In the genomic region with DNA sequence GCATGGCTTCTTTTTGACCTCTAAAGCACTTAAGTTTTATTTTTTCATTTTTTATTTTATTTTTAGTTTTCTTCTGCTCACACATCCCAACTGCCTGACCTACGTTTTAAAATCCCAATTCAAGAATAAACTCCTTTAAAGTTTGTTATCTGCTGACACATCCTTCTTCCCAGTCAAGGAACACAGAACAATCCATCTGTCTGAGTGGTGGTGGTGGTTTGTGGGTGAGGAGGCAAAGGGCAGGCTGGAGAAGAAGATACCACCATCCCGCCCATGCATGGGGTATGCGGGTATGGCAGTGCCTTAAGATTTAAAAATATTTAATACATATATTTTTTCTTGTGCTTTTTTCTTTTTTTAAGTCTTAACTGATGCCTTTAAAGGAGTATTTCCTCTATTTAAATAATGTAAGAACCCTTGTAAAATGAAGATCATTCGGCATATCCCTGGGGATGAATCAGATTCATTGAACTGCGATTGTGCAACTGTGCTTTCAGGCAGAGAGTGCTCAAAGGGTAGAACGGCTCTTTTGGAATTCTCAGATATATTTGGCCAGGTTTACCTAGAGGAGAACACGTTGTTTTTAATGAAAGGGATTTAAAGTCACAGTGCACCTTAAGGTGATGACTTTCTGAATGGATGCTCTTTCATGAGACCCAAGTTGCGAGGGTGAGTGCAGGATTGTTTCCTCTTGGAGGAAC, we compare ENCODE assay signal across 30 cellular contexts. TPM values are rescaled to one million over a fixed set of nuclear protein-coding genes. Genes with fewer than 3 reads are reported as not detected.
A peak's percentile ranks its signal among the peaks of the same experiment; 100 is the strongest.
DNase-seq lines count a peak whose midpoint lies in the region; ATAC-seq and TF ChIP-seq lines count a peak whose summit lies in the region.
"Had no signal": no experiment of that assay in that cellular context is flagged by ENCODE, and none has a peak within 500 bp of the region (broad histone marks: within the 10 kb centered on the region; RNA-seq: fewer than 3 reads in every experiment).

No MANE protein-coding gene starts in this region.

- intact Hi-C loops in right lobe of liver (cut with DNase I), result no loop called here

- WGBS in right lobe of liver (ENCODE audit: insufficient coverage, low coverage, low lambda C conversion rate, missing lambda C conversion rate), result 21% methylated on average over 8 of the region's 8 CpGs

- H3K4me3 ChIP-seq in RWPE2 (ENCODE audit: severe bottlenecking) (no peak overlapping the region), epithelial cell of esophagus (ENCODE audit: low read length) (no peak overlapping the region), right lobe of liver (peak overlapping the region in 1 of 3 donors; percentile 11)
- H3K4me3 ChIP-seq: heart left ventricle, sigmoid colon had no signal

- TF ChIP-seq CTCF in 22Rv1 (IDR thresholded peaks at IDR 0.05) (no peak), RWPE2 (IDR thresholded peaks at IDR 0.05; ENCODE audit: poor library complexity, severe bottlenecking) (no peak), epithelial cell of esophagus (IDR thresholded peaks at IDR 0.05; ENCODE audit: insufficient read depth, low read depth, low read length, missing control alignments) (no peak), right lobe of liver (IDR thresholded peaks at IDR 0.05) (no peak)

- no peak for TF ChIP-seq POLR2A in right lobe of liver (IDR thresholded peaks at IDR 0.05)

- H3K9me3 ChIP-seq in RWPE2 (ENCODE audit: severe bottlenecking) (no peaks in the 10 kb centered on the region), right lobe of liver (no peaks in the 10 kb centered on the region)
- H3K9me3 ChIP-seq: heart left ventricle, neutrophil, sigmoid colon had no signal

- H3K27ac ChIP-seq in 22Rv1 (peak overlapping the region; percentile 70; the same call in 1 of the 2 replicates), RWPE2 (ENCODE audit: poor library complexity, severe bottlenecking) (no peak overlapping the region), right lobe of liver (peak overlapping the region in 1 of 3 donors; percentile 16)
- H3K27ac ChIP-seq: foreskin keratinocyte, heart left ventricle, neutrophil, sigmoid colon had no signal

- ATAC-seq in RWPE2 (ENCODE audit: low read depth), result peak; percentile 44; the same call in 1 of the 3 replicates
- ATAC-seq in right lobe of liver, result peak; percentile 90 to 97 (median 94)
- ATAC-seq in GM18511 (IDR thresholded peaks at IDR 0.05; ENCODE audit: unreplicated experiment), result no peak
- ATAC-seq: effector memory CD8-positive, alpha-beta T cell; esophagus mucosa; foreskin keratinocyte; heart left ventricle; naive thymus-derived CD4-positive, alpha-beta T cell; stimulated activated memory B cell treated with anti-CD40 and anti-IgM and Interleukin-4, amounts not matched to agents 10 μg/mL and 1 μg/mL and 100 μg/mL, for 72 hours had no signal

- H3K4me1 ChIP-seq in RWPE2 (ENCODE audit: insufficient read depth, poor library complexity, severe bottlenecking), result peaks cover 11% of the 10 kb centered on the region
- H3K4me1 ChIP-seq in right lobe of liver, result peaks cover 0 to 29% (median 7%) of the 10 kb centered on the region in 4 donors
- H3K4me1 ChIP-seq: foreskin keratinocyte, heart left ventricle, sigmoid colon had no signal

- DNase-seq in RWPE2 (ENCODE audit: low spot score) (no peak), epithelial cell of esophagus (ENCODE audit: low read depth) (peak; percentile 43), right lobe of liver (peak in 1 of 3 donors; percentile 56), NCI-H1417 (lab: John Stamatoyannopoulos, UW) (no peak), AG08396 (ENCODE audit: low spot score) (no peak)
- no peak for DNase-seq in stimulated activated CD8-positive, alpha-beta memory T cell treated with anti-CD3 and anti-CD28 coated beads, Interleukin-4, amount 100 ng/mL, for 48 hours
- DNase-seq: activated CD4-positive, alpha-beta T cell treated with anti-CD3 and anti-CD28 coated beads, Interleukin-2, amount 50 U/mL, for 48 hours; activated CD4-positive, CD25-positive, alpha-beta regulatory T cell treated with anti-CD3 and anti-CD28 coated beads, Interleukin-2, amount 50 U/mL, for 72 hours; activated gamma-delta T cell treated with Interleukin-2 at 50 U/mL for 16 hours; activated naive CD8-positive, alpha-beta T cell treated with anti-CD3 and anti-CD28 coated beads, Interleukin-2, amount 10 ng/mL, durations not matched to agents 7 days and 5 days; activated T-cell treated with anti-CD3 and anti-CD28 coated beads, Interleukin-2, amount 50 U/mL, for 48 hours; AML-193; CD4-positive, alpha-beta T cell; effector memory CD8-positive, alpha-beta T cell; HCEC 1CT; heart left ventricle; islet precursor cell; midbrain; naive thymus-derived CD4-positive, alpha-beta T cell; NCI-H1092; NCI-H187; NCI-H510A; RPMI8226; sigmoid colon had no signal

- H3K36me3 ChIP-seq in RWPE2 (ENCODE audit: low read depth) (no peaks in the 10 kb centered on the region), right lobe of liver (no peaks in the 10 kb centered on the region)
- H3K36me3 ChIP-seq: heart left ventricle, neutrophil, sigmoid colon had no signal

- H3K27me3 ChIP-seq in RWPE2 (ENCODE audit: insufficient read depth, poor library complexity, severe bottlenecking), result no peaks in the 10 kb centered on the region
- no peaks in the 10 kb centered on the region for H3K27me3 ChIP-seq in right lobe of liver
- H3K27me3 ChIP-seq: heart left ventricle, neutrophil, sigmoid colon had no signal

RNA-seq across cellular contexts. Expression of gene ELOVL6, which starts 51.4 kb away (rescaled TPM):
- 10 to 100 TPM; 21.5 to 94.8 (median 31.2) TPM for total RNA-seq in right lobe of liver
